10 cellular contexts compared by ENCODE assay signal in the genomic region with DNA sequence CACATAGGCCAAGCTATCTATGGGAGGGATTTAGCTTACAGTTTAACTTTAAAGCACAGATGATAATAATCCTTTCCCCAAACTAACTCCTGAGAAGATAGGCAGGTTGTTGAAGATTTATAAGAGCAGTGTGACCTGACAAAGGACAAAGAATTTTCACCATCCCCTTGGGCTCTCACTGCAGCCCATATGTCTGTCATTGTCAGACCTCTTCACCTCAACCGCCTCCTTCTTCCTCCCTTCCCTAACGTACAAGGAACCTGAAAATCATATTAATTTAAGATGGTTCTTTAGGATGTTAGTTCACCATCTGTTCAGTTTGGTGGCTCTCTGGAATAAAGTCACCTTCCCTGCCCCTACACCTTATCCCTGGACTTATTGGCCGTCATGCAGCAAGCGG. TPM values are rescaled to one million over a fixed set of nuclear protein-coding genes. Genes with fewer than 3 reads are reported as not detected.
A peak's percentile ranks its signal among the peaks of the same experiment; 100 is the strongest.
DNase-seq lines count a peak whose midpoint lies in the region; ATAC-seq and TF ChIP-seq lines count a peak whose summit lies in the region.
"Had no signal": no experiment of that assay in that cellular context is flagged by ENCODE, and none has a peak within 500 bp of the region (broad histone marks: within the 10 kb centered on the region; RNA-seq: fewer than 3 reads in every experiment).

No MANE protein-coding gene starts in this region.

- peak; percentile 26 for TF ChIP-seq CTCF in chondrocyte (IDR thresholded peaks at IDR 0.05)

- H3K4me1 Mint-ChIP-seq in activated naive CD8-positive, alpha-beta T cell treated with anti-CD3 and anti-CD28 coated beads for 36 hours = peaks cover 35% of the 10 kb centered on the region
- peaks cover 38% of the 10 kb centered on the region for H3K4me1 Mint-ChIP-seq in activated naive CD8-positive, alpha-beta T cell treated with anti-CD3 and anti-CD28 coated beads, Interleukin-2, amount 50 U/mL, for 24 hours
- peaks cover 11% of the 10 kb centered on the region for H3K4me1 Mint-ChIP-seq in chondrocyte (ENCODE audit: low read depth)
- peaks cover 49% of the 10 kb centered on the region for H3K4me1 Mint-ChIP-seq in stimulated activated memory B cell treated with anti-CD40 and anti-IgM and Interleukin-4, amounts not matched to agents 10 μg/mL and 1 μg/mL and 100 μg/mL, for 72 hours

- no peak for DNase-seq in activated naive CD8-positive, alpha-beta T cell treated with anti-CD3 and anti-CD28 coated beads for 36 hours
- DNase-seq in activated naive CD8-positive, alpha-beta T cell treated with anti-CD3 and anti-CD28 coated beads, Interleukin-2, amount 50 U/mL, for 24 hours = no peak
- DNase-seq in NCI-H2227 (lab: John Stamatoyannopoulos, UW; ENCODE audit: unreplicated experiment) (peak; percentile 45), chondrocyte (ENCODE audit: low spot score) (no peak), cerebellar nuclear complex (lab: John Stamatoyannopoulos, UW) (no peak), NCI-H1092 (lab: John Stamatoyannopoulos, UW) (no peak)
- DNase-seq: lower lobe of right lung had no signal

- peaks cover 2% of the 10 kb centered on the region for H3K36me3 Mint-ChIP-seq in activated naive CD8-positive, alpha-beta T cell treated with anti-CD3 and anti-CD28 coated beads for 36 hours
- no peaks in the 10 kb centered on the region for H3K36me3 Mint-ChIP-seq in activated naive CD8-positive, alpha-beta T cell treated with anti-CD3 and anti-CD28 coated beads, Interleukin-2, amount 50 U/mL, for 24 hours (ENCODE audit: low read depth)
- H3K36me3 Mint-ChIP-seq in chondrocyte (ENCODE audit: low read depth) = no peaks in the 10 kb centered on the region
- no peaks in the 10 kb centered on the region for H3K36me3 Mint-ChIP-seq in stimulated activated memory B cell treated with anti-CD40 and anti-IgM and Interleukin-4, amounts not matched to agents 10 μg/mL and 1 μg/mL and 100 μg/mL, for 72 hours

- H3K9me3 Mint-ChIP-seq in activated naive CD8-positive, alpha-beta T cell treated with anti-CD3 and anti-CD28 coated beads for 36 hours = peaks cover 1% of the 10 kb centered on the region
- no peaks in the 10 kb centered on the region for H3K9me3 Mint-ChIP-seq in activated naive CD8-positive, alpha-beta T cell treated with anti-CD3 and anti-CD28 coated beads, Interleukin-2, amount 50 U/mL, for 24 hours
- H3K9me3 Mint-ChIP-seq in chondrocyte (ENCODE audit: low read depth) = no peaks in the 10 kb centered on the region
- no peaks in the 10 kb centered on the region for H3K9me3 Mint-ChIP-seq in stimulated activated memory B cell treated with anti-CD40 and anti-IgM and Interleukin-4, amounts not matched to agents 10 μg/mL and 1 μg/mL and 100 μg/mL, for 72 hours

- no peak for ATAC-seq in activated naive CD8-positive, alpha-beta T cell treated with anti-CD3 and anti-CD28 coated beads, Interleukin-2, amount 50 U/mL, for 24 hours
- ATAC-seq in stimulated activated memory B cell treated with anti-CD40 and anti-IgM and Interleukin-4, amounts not matched to agents 10 μg/mL and 1 μg/mL and 100 μg/mL, for 72 hours = no peak
- ATAC-seq in GM21825 (IDR thresholded peaks at IDR 0.05; ENCODE audit: unreplicated experiment) = no peak
- ATAC-seq: lower lobe of right lung, sciatic nerve had no signal

- H3K27me3 Mint-ChIP-seq in activated naive CD8-positive, alpha-beta T cell treated with anti-CD3 and anti-CD28 coated beads for 36 hours = peaks cover 5% of the 10 kb centered on the region
- peaks cover 2% of the 10 kb centered on the region for H3K27me3 Mint-ChIP-seq in activated naive CD8-positive, alpha-beta T cell treated with anti-CD3 and anti-CD28 coated beads, Interleukin-2, amount 50 U/mL, for 24 hours
- no peaks in the 10 kb centered on the region for H3K27me3 Mint-ChIP-seq in chondrocyte (ENCODE audit: low read depth)
- no peaks in the 10 kb centered on the region for H3K27me3 Mint-ChIP-seq in stimulated activated memory B cell treated with anti-CD40 and anti-IgM and Interleukin-4, amounts not matched to agents 10 μg/mL and 1 μg/mL and 100 μg/mL, for 72 hours

- H3K27ac Mint-ChIP-seq in activated naive CD8-positive, alpha-beta T cell treated with anti-CD3 and anti-CD28 coated beads for 36 hours = peak overlapping the region; percentile 40
- no peak overlapping the region for H3K27ac Mint-ChIP-seq in activated naive CD8-positive, alpha-beta T cell treated with anti-CD3 and anti-CD28 coated beads, Interleukin-2, amount 50 U/mL, for 24 hours
- no peak overlapping the region for H3K27ac Mint-ChIP-seq in chondrocyte (ENCODE audit: unreplicated experiment)
- peak overlapping the region; percentile 80 for H3K27ac Mint-ChIP-seq in stimulated activated memory B cell treated with anti-CD40 and anti-IgM and Interleukin-4, amounts not matched to agents 10 μg/mL and 1 μg/mL and 100 μg/mL, for 72 hours

- no peak overlapping the region for H3K4me3 Mint-ChIP-seq in activated naive CD8-positive, alpha-beta T cell treated with anti-CD3 and anti-CD28 coated beads for 36 hours
- H3K4me3 Mint-ChIP-seq in activated naive CD8-positive, alpha-beta T cell treated with anti-CD3 and anti-CD28 coated beads, Interleukin-2, amount 50 U/mL, for 24 hours = no peak overlapping the region
- no peak overlapping the region for H3K4me3 Mint-ChIP-seq in chondrocyte (ENCODE audit: unreplicated experiment)
- no peak overlapping the region for H3K4me3 Mint-ChIP-seq in stimulated activated memory B cell treated with anti-CD40 and anti-IgM and Interleukin-4, amounts not matched to agents 10 μg/mL and 1 μg/mL and 100 μg/mL, for 72 hours

RNA-seq across cellular contexts. Expression of a gene that starts 5.0 kb away (rescaled TPM):
- 100 to 1,000 TPM; 874 to 961 TPM for total RNA-seq in activated naive CD8-positive, alpha-beta T cell treated with anti-CD3 and anti-CD28 coated beads for 36 hours
- total RNA-seq in chondrocyte = 1,438 to 1,620 TPM (median 1,579 TPM) in 3 replicates

RNA-seq across cellular contexts. Expression of a gene that starts 21.0 kb away (rescaled TPM):
- total RNA-seq in activated naive CD8-positive, alpha-beta T cell treated with anti-CD3 and anti-CD28 coated beads for 36 hours = 10 to 100 TPM; 24.7 to 26.3 TPM
- total RNA-seq in chondrocyte = 24.7 to 32.2 TPM (median 26.2 TPM) in 3 replicates

Comparison
In these comparisons a context has a peak if more than half of its experiments do, and no peak if none do; other contexts are left out.
1. H3K27ac Mint-ChIP-seq: peak in activated naive CD8-positive, alpha-beta T cell treated with anti-CD3 and anti-CD28 coated beads for 36 hours (single experiment) and stimulated activated memory B cell treated with anti-CD40 and anti-IgM and Interleukin-4, amounts not matched to agents 10 μg/mL and 1 μg/mL and 100 μg/mL, for 72 hours (single experiment); none in activated naive CD8-positive, alpha-beta T cell treated with anti-CD3 and anti-CD28 coated beads, Interleukin-2, amount 50 U/mL, for 24 hours (single experiment) and chondrocyte (single experiment).